1 cellular context compared by ENCODE assay signal in the genomic region with DNA sequence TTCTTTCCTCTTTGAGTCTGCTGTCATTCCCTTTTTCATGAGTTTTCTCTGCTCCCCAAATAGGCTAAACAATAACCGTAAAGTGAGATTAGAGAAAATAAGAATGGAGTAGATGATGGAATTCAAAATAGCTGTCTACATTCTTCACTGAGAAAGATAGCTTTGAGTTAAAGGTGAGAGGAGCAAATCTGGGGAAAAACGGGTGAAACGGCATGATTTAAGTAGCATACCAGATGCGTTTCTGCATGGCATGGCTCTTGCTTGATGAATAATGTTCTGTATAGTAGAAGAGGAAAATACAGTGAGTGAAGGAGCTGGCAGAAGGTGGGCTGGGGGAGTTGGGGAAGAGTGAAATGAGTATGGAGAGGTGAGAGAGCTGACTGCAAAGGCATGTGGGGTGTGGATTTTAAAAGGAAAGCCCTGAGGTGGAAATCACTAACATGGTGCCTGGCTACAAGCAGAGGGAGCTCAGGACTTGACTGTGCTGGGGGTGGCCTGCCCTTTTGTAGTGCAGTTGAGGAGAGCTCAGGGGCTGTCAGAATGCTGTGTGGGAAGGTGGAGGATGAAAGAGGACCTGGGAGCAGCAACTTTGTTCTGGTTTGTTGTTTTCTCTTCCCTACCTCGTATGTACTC.
TF ChIP-seq lines count a peak whose summit lies in the region.

No MANE protein-coding gene starts in this region.

TF ChIP-seq in K562, 482 proteins besides CTCF, POLR2A, EP300 and RAD21 (continued from another document):
- TF ChIP-seq HES1 (IDR thresholded peaks at IDR 0.05; ENCODE audit: low read depth), result no peak
- TF ChIP-seq, protein P1, sequence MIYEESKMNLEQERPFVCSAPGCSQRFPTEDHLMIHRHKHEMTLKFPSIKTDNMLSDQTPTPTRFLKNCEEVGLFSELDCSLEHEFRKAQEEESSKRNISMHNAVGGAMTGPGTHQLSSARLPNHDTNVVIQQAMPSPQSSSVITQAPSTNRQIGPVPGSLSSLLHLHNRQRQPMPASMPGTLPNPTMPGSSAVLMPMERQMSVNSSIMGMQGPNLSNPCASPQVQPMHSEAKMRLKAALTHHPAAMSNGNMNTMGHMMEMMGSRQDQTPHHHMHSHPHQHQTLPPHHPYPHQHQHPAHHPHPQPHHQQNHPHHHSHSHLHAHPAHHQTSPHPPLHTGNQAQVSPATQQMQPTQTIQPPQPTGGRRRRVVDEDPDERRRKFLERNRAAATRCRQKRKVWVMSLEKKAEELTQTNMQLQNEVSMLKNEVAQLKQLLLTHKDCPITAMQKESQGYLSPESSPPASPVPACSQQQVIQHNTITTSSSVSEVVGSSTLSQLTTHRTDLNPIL (CRISPR knock-in tag; IDR thresholded peaks at IDR 0.05), result no peak
- TF ChIP-seq GTF2E2 (tag; IDR thresholded peaks at IDR 0.05), result no peak
- TF ChIP-seq C11orf30 (IDR thresholded peaks at IDR 0.05; ENCODE audit: low read depth), result no peak
- no peak for TF ChIP-seq TGIF2 (CRISPR knock-in tag; IDR thresholded peaks at IDR 0.05)
- 0 out of 2 replicates have a peak, but pooled peaks have one; percentile 55 for TF ChIP-seq LARP7 (IDR thresholded peaks at IDR 0.05)
- TF ChIP-seq, protein P2, sequence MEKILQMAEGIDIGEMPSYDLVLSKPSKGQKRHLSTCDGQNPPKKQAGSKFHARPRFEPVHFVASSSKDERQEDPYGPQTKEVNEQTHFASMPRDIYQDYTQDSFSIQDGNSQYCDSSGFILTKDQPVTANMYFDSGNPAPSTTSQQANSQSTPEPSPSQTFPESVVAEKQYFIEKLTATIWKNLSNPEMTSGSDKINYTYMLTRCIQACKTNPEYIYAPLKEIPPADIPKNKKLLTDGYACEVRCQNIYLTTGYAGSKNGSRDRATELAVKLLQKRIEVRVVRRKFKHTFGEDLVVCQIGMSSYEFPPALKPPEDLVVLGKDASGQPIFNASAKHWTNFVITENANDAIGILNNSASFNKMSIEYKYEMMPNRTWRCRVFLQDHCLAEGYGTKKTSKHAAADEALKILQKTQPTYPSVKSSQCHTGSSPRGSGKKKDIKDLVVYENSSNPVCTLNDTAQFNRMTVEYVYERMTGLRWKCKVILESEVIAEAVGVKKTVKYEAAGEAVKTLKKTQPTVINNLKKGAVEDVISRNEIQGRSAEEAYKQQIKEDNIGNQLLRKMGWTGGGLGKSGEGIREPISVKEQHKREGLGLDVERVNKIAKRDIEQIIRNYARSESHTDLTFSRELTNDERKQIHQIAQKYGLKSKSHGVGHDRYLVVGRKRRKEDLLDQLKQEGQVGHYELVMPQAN (IDR thresholded peaks at IDR 0.05; ENCODE audit: borderline replicate concordance), result 0 out of 2 replicates have a peak, but pooled peaks have one; percentile 21
- TF ChIP-seq SIN3A (IDR thresholded peaks at IDR 0.05; ENCODE audit: borderline replicate concordance in 2 of 2, control insufficient read depth in 1 of 2, low read depth in 2 of 2, low read length in 2 of 2), result no peak
- TF ChIP-seq MYNN (IDR thresholded peaks at IDR 0.05), result no peak
- no peak for TF ChIP-seq MYNN (CRISPR knock-in tag; IDR thresholded peaks at IDR 0.05)
- TF ChIP-seq, protein P3, sequence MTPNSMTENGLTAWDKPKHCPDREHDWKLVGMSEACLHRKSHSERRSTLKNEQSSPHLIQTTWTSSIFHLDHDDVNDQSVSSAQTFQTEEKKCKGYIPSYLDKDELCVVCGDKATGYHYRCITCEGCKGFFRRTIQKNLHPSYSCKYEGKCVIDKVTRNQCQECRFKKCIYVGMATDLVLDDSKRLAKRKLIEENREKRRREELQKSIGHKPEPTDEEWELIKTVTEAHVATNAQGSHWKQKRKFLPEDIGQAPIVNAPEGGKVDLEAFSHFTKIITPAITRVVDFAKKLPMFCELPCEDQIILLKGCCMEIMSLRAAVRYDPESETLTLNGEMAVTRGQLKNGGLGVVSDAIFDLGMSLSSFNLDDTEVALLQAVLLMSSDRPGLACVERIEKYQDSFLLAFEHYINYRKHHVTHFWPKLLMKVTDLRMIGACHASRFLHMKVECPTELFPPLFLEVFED (CRISPR knock-in tag; conservative IDR thresholded peaks at IDR 0.05), result 0 out of 2 replicates have a peak, but pooled peaks have one; percentile 14
- TF ChIP-seq NCOA4 (IDR thresholded peaks at IDR 0.05; ENCODE audit: partially characterized antibody), result no peak
- 0 out of 2 replicates have a peak, but pooled peaks have one; percentile 38 for TF ChIP-seq EHMT2 (IDR thresholded peaks at IDR 0.05)
- TF ChIP-seq, protein P4, sequence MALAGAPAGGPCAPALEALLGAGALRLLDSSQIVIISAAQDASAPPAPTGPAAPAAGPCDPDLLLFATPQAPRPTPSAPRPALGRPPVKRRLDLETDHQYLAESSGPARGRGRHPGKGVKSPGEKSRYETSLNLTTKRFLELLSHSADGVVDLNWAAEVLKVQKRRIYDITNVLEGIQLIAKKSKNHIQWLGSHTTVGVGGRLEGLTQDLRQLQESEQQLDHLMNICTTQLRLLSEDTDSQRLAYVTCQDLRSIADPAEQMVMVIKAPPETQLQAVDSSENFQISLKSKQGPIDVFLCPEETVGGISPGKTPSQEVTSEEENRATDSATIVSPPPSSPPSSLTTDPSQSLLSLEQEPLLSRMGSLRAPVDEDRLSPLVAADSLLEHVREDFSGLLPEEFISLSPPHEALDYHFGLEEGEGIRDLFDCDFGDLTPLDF (CRISPR knock-in tag; IDR thresholded peaks at IDR 0.05), result no peak
- TF ChIP-seq ELK1 (CRISPR knock-in tag; IDR thresholded peaks at IDR 0.05), result no peak
- 0 out of 2 replicates have a peak, but pooled peaks have one; percentile 49 for TF ChIP-seq HDGF (IDR thresholded peaks at IDR 0.05)
- TF ChIP-seq NR2C1 (IDR thresholded peaks at IDR 0.05), result no peak
- TF ChIP-seq NR2C1 (tag; IDR thresholded peaks at IDR 0.05), result no peak
- TF ChIP-seq HMGXB4 (CRISPR knock-in tag; IDR thresholded peaks at IDR 0.05), result no peak
- no peak for TF ChIP-seq HDAC3 (IDR thresholded peaks at IDR 0.05; ENCODE audit: borderline replicate concordance, partially characterized antibody)
- no peak for TF ChIP-seq PTRF (tag; IDR thresholded peaks at IDR 0.05)
- TF ChIP-seq ZZZ3 (IDR thresholded peaks at IDR 0.05), result no peak
- TF ChIP-seq NRF1 (conservative IDR thresholded peaks at IDR 0.05 in 1 of 2, IDR thresholded peaks at IDR 0.05 in 1 of 2), result no peak
- no peak for TF ChIP-seq MXI1 (IDR thresholded peaks at IDR 0.05; ENCODE audit: low read depth, low read length)
- TF ChIP-seq, protein P5, sequence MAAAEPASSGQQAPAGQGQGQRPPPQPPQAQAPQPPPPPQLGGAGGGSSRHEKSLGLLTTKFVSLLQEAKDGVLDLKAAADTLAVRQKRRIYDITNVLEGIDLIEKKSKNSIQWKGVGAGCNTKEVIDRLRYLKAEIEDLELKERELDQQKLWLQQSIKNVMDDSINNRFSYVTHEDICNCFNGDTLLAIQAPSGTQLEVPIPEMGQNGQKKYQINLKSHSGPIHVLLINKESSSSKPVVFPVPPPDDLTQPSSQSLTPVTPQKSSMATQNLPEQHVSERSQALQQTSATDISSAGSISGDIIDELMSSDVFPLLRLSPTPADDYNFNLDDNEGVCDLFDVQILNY (CRISPR knock-in tag; IDR thresholded peaks at IDR 0.05), result no peak
- TF ChIP-seq PHTF2 (CRISPR knock-in tag; IDR thresholded peaks at IDR 0.05), result no peak
- TF ChIP-seq SOX6 (IDR thresholded peaks at IDR 0.05), result 0 out of 2 replicates have a peak, but pooled peaks have one; percentile 29
